ENCODE assay signal across 7 cellular contexts in genomic region chr5:843926-844325, GRCh38. TPM values are rescaled to one million over a fixed set of nuclear protein-coding genes. Genes with fewer than 3 reads are reported as not detected.
DNase-seq lines count a peak whose midpoint lies in the region; ATAC-seq, FAIRE-seq and TF ChIP-seq lines count a peak whose summit lies in the region.
"Not testable (repeated sequence)": the region's sequence is repeated elsewhere in the genome, so short reads cannot be mapped to it uniquely, and the experiment has no call there.

No MANE protein-coding gene starts in this region.

- not testable (repeated sequence) for H3K9me2 ChIP-seq in HCT116 (ENCODE audit: insufficient read depth)

- not testable (repeated sequence) for BruUV-seq in HCT116 (replicated peaks; lab: Mats Ljungman, UMichigan); HepG2 (replicated peaks; lab: Mats Ljungman, UMichigan)

- H3K4me1 ChIP-seq in HCT116 (ENCODE audit: control insufficient read depth in 1 of 2, insufficient read depth in 2 of 2, low read length in 2 of 2); adrenal gland (replicated peaks in 1 of 2); left ventricle myocardium inferior; HepG2 (ENCODE audit: insufficient read depth, low read length): not testable (repeated sequence)

- not testable (repeated sequence) for TF ChIP-seq EP300 in HepG2 (IDR thresholded peaks at IDR 0.05; ENCODE audit: low read depth in 2 of 2, low read length in 2 of 2); HepG2 (CRISPR knock-in tag; IDR thresholded peaks at IDR 0.05; ENCODE audit: borderline replicate concordance)

- H3K4me1 Mint-ChIP-seq in activated B cell treated with CpG ODN at 0.5 μM for 24 hours; osteocyte (ENCODE audit: unreplicated experiment); stimulated activated naive CD8-positive, alpha-beta T cell treated with anti-CD3 and anti-CD28 coated beads, Interleukin-15, amount 100 ng/mL, for 72 hours: not testable (repeated sequence)

- H3K27me3 ChIP-seq in HCT116 (ENCODE audit: insufficient read depth, low read length); adrenal gland; left ventricle myocardium inferior (ENCODE audit: low read depth); HepG2 (ENCODE audit: control insufficient read depth in 1 of 2, insufficient read depth in 2 of 2, low read length in 2 of 2): not testable (repeated sequence)

- peak; percentile 45 for TF ChIP-seq RAD21 in HCT116 (IDR thresholded peaks at IDR 0.05; ENCODE audit: low read depth)
- not testable (repeated sequence) for TF ChIP-seq RAD21 in HepG2 (CRISPR knock-in tag; IDR thresholded peaks at IDR 0.05)

- not testable (repeated sequence) for H3K79me2 ChIP-seq in HCT116 (ENCODE audit: insufficient read depth, low read length); HepG2 (ENCODE audit: insufficient read depth, low read length)

- not testable (repeated sequence) for TF ChIP-seq POLR2A in HCT116 (IDR thresholded peaks at IDR 0.05; ENCODE audit: borderline replicate concordance, extremely low read depth, insufficient read depth, insufficient read length); adrenal gland (IDR thresholded peaks at IDR 0.05); HepG2 (IDR thresholded peaks at IDR 0.05; ENCODE audit: insufficient read depth in 1 of 2, low read depth in 2 of 2, low read length in 2 of 2)

- not testable (repeated sequence) for H3K4me3 Mint-ChIP-seq in activated B cell treated with CpG ODN at 0.5 μM for 24 hours; osteocyte (ENCODE audit: unreplicated experiment); stimulated activated naive CD8-positive, alpha-beta T cell treated with anti-CD3 and anti-CD28 coated beads, Interleukin-15, amount 100 ng/mL, for 72 hours

- not testable (repeated sequence) for H3K36me3 ChIP-seq in HCT116 (ENCODE audit: control insufficient read depth in 1 of 2, insufficient read depth in 2 of 2, low read length in 2 of 2); adrenal gland (replicated peaks in 1 of 2); HepG2 (replicated peaks in 1 of 2; ENCODE audit: control insufficient read depth in 1 of 2, insufficient read depth in 2 of 2, low read length in 2 of 2)
- H3K36me3 ChIP-seq in left ventricle myocardium inferior, result peaks cover 12% of the 10 kb centered on the region

- H3K36me3 Mint-ChIP-seq in activated B cell treated with CpG ODN at 0.5 μM for 24 hours (ENCODE audit: low read depth); osteocyte (ENCODE audit: unreplicated experiment): not testable (repeated sequence)

- CTCF ChIA-PET in HCT116 (lab: Charles Lee); activated B cell treated with CpG ODN at 0.5 μM for 24 hours (lab: Charles Lee); HepG2 (lab: Yijun Ruan, JAX; ENCODE audit: low intra/inter-chr PET ratio, low total read pairs): not testable (repeated sequence)

- H2AFZ ChIP-seq in HCT116 (ENCODE audit: low read depth, low read length, poor library complexity, severe bottlenecking); HepG2 (ENCODE audit: low read length): not testable (repeated sequence)

- WGBS in adrenal gland, 4 donors, result 67 to 84% (median 80%) methylated on average over 14 to 22 of the region's 22 CpGs
- 56% methylated on average over 19 of the region's 22 CpGs for WGBS in HepG2 (ENCODE audit: low lambda C conversion rate)

- not testable (repeated sequence) for H3K4me2 ChIP-seq in HCT116 (ENCODE audit: low read length); HepG2 (ENCODE audit: low read depth, low read length)

- intact Hi-C loops in HCT116 (cut with micrococcal nuclease); adrenal gland (cut with DNase I); left ventricle myocardium inferior (cut with micrococcal nuclease); HepG2 (cut with micrococcal nuclease; ENCODE audit: unreplicated experiment): not testable (repeated sequence)
- intact Hi-C loops in activated B cell treated with CpG ODN at 0.5 μM for 24 hours (cut with micrococcal nuclease), result loop anchor here (5.0 kb wide), 1 partner anchor 97 kb away; no protein-coding TSS in a partner anchor

- not testable (repeated sequence) for H3K9ac ChIP-seq in HCT116 (ENCODE audit: low read length); HepG2 (ENCODE audit: insufficient read depth, low read depth, low read length)

- not testable (repeated sequence) for H3K27ac Mint-ChIP-seq in activated B cell treated with CpG ODN at 0.5 μM for 24 hours; osteocyte (ENCODE audit: unreplicated experiment); stimulated activated naive CD8-positive, alpha-beta T cell treated with anti-CD3 and anti-CD28 coated beads, Interleukin-15, amount 100 ng/mL, for 72 hours

- H3K9me3 Mint-ChIP-seq in activated B cell treated with CpG ODN at 0.5 μM for 24 hours; osteocyte (ENCODE audit: unreplicated experiment); stimulated activated naive CD8-positive, alpha-beta T cell treated with anti-CD3 and anti-CD28 coated beads, Interleukin-15, amount 100 ng/mL, for 72 hours: not testable (repeated sequence)

- DNase-seq in HCT116 (ENCODE audit: low read depth, low spot score); HepG2 (ENCODE audit: low spot score): not testable (repeated sequence)
- DNase-seq in activated B cell treated with CpG ODN at 0.5 μM for 24 hours (peak; percentile 15), adrenal gland (peak in 6 of 7 donors; percentile 6 to 36 (median 12)), left ventricle myocardium inferior (peak; percentile 11), osteocyte (ENCODE audit: extremely low spot score, unreplicated experiment) (peak; percentile 85)
- DNase-seq in stimulated activated naive CD8-positive, alpha-beta T cell treated with anti-CD3 and anti-CD28 coated beads, Interleukin-15, amount 100 ng/mL, for 72 hours, result peak in 1 of 2 donors; percentile 8

- H3K27ac ChIP-seq in HCT116 (ENCODE audit: low read depth, low read length); adrenal gland; left ventricle myocardium inferior (replicated peaks); HepG2 (ENCODE audit: extremely low read length, insufficient read depth, low read length): not testable (repeated sequence)

- FAIRE-seq in HepG2 (lab: Jason Lieb, UNC), result not testable (repeated sequence)

- H3K9me3 ChIP-seq in HCT116 (ENCODE audit: control insufficient read depth in 1 of 2, insufficient read depth in 1 of 2, low read depth in 1 of 2, low read length in 2 of 2); adrenal gland (replicated peaks in 1 of 3); left ventricle myocardium inferior (replicated peaks); HepG2 (ENCODE audit: low read length): not testable (repeated sequence)

- in situ Hi-C loops in HepG2 (cut with HindIII; ENCODE audit: extremely low pct_ligation_motif_present, low pct_unique_long_range_greater_than_20kb), result loop anchor here (5.0 kb wide), 1 partner anchor 97 kb away; no protein-coding TSS in a partner anchor

- H3K4me3 ChIP-seq in HCT116 (replicated peaks in 1 of 2; ENCODE audit: low read depth in 1 of 2, low read length in 2 of 2); adrenal gland; left ventricle myocardium inferior; HepG2 (replicated peaks in 1 of 3; ENCODE audit: insufficient read depth in 1 of 3, low read depth in 2 of 3, low read length in 3 of 3): not testable (repeated sequence)

- POLR2A ChIA-PET in HCT116 (lab: Charles Lee); activated B cell treated with CpG ODN at 0.5 μM for 24 hours (lab: Charles Lee); HepG2 (lab: Yijun Ruan, JAX): not testable (repeated sequence)

- ATAC-seq in HCT116 (peak; percentile 48), HepG2 (peak; percentile 44)
- ATAC-seq in activated B cell treated with CpG ODN at 0.5 μM for 24 hours (ENCODE audit: low read depth), result not testable (repeated sequence)
- peak; percentile 19 for ATAC-seq in stimulated activated naive CD8-positive, alpha-beta T cell treated with anti-CD3 and anti-CD28 coated beads, Interleukin-15, amount 100 ng/mL, for 72 hours

- H3K27me3 Mint-ChIP-seq in activated B cell treated with CpG ODN at 0.5 μM for 24 hours; osteocyte (ENCODE audit: unreplicated experiment); stimulated activated naive CD8-positive, alpha-beta T cell treated with anti-CD3 and anti-CD28 coated beads, Interleukin-15, amount 100 ng/mL, for 72 hours: not testable (repeated sequence)

- RAD21 ChIA-PET in HCT116 (lab: Charles Lee; ENCODE audit: low non-redundant PET in 1 of 2, low total read pairs in 2 of 2, uncharacterized antibody in 2 of 2, unreplicated experiment in 2 of 2), result not testable (repeated sequence)

- not testable (repeated sequence) for H4K20me1 ChIP-seq in HCT116 (ENCODE audit: insufficient read depth); HepG2 (ENCODE audit: insufficient read depth, low read length)

- 0 out of 6 replicates have a peak, but pooled peaks of 1 of the 3 experiments have one; percentile 5 for TF ChIP-seq CTCF in HCT116 (IDR thresholded peaks at IDR 0.05 in 2 of 3, conservative IDR thresholded peaks at IDR 0.05 in 1 of 3; ENCODE audit: borderline replicate concordance in 1 of 3, insufficient read depth in 1 of 3, low read depth in 2 of 3, low read length in 2 of 3)
- TF ChIP-seq CTCF in activated B cell treated with CpG ODN at 0.5 μM for 24 hours (IDR thresholded peaks at IDR 0.05); adrenal gland (IDR thresholded peaks at IDR 0.05); left ventricle myocardium inferior (IDR thresholded peaks at IDR 0.05; ENCODE audit: borderline replicate concordance); osteocyte (IDR thresholded peaks at IDR 0.05): not testable (repeated sequence)
- TF ChIP-seq CTCF in HepG2 (CRISPR knock-in tag; IDR thresholded peaks at IDR 0.05), result peak; percentile 34

RNA-seq across cellular contexts. Expression of gene ZDHHC11, which starts 6.9 kb away (rescaled TPM):
- 17.0 TPM for total RNA-seq in HCT116 (2021; ENCODE audit: unreplicated experiment)
- 7.7 and 8.7 TPM in 2 replicates for polyA plus RNA-seq in HCT116 (2012)
- total RNA-seq in activated B cell treated with CpG ODN at 0.5 μM for 24 hours, result 0.78 and 1.6 TPM in 2 replicates
- 1 to 10 TPM in 5 of 8 donors, under 1 TPM in 1, not detected in 2; 0.57 to 4.0 (median 2.6) TPM for total RNA-seq in adrenal gland
- polyA plus RNA-seq in adrenal gland, result 1 to 10 TPM; 1.1 to 8.6 (median 4.3) TPM
- total RNA-seq in left ventricle myocardium inferior, result 18.7 TPM
- 1.4 and 4.0 TPM in 2 replicates for total RNA-seq in HepG2 (2016; rRNA removed; fragmentation: Illumina TruSeq; extraction: Trizol)
- 0.51 and 1.4 TPM in 2 replicates for total RNA-seq in HepG2 (2016; cell fraction: cytosol; rRNA removed; fragmentation: Illumina TruSeq; extraction: Trizol; ENCODE audit: low read depth)
- 0.67 and 5.3 TPM in 2 replicates for total RNA-seq in HepG2 (2016; cell fraction: insoluble cytoplasmic fraction; rRNA removed; fragmentation: Illumina TruSeq; extraction: Trizol)
- 1.5 and 2.0 TPM in 2 replicates for total RNA-seq in HepG2 (2016; cell fraction: membrane; rRNA removed; fragmentation: Illumina TruSeq; extraction: Trizol)
- total RNA-seq in HepG2 (2016; cell fraction: nucleus; rRNA removed; fragmentation: Illumina TruSeq; extraction: Trizol), result 8.6 and 9.6 TPM in 2 replicates
- polyA plus RNA-seq in HepG2 (2011; rRNA removed), result 2.1 and 2.2 TPM in 2 replicates
- 1.6 and 2.1 TPM in 2 replicates for polyA plus RNA-seq in HepG2 (2011; cell fraction: cytosol; rRNA removed)
- 24.0 and 31.7 TPM in 2 replicates for polyA plus RNA-seq in HepG2 (2011; cell fraction: nucleus; rRNA removed)
- 3.2 and 7.4 TPM in 2 replicates for polyA plus RNA-seq in HepG2 (2012)
- 0.68 and 0.74 TPM in 2 replicates for polyA plus RNA-seq in HepG2 (2016; cell fraction: cytosol; fragmentation: Illumina TruSeq; extraction: Trizol; ENCODE audit: low read depth)
- polyA plus RNA-seq in HepG2 (2016; cell fraction: insoluble cytoplasmic fraction; fragmentation: Illumina TruSeq; extraction: Trizol; ENCODE audit: low read depth), result 1.2 and 2.3 TPM in 2 replicates
- 0.83 and 1.1 TPM in 2 replicates for polyA plus RNA-seq in HepG2 (2016; cell fraction: membrane; fragmentation: Illumina TruSeq; extraction: Trizol; ENCODE audit: low read depth)
- 21.9 and 23.7 TPM in 2 replicates for polyA plus RNA-seq in HepG2 (2016; cell fraction: nucleus; fragmentation: Illumina TruSeq; extraction: Trizol; ENCODE audit: insufficient read depth, low read depth)
- polyA minus RNA-seq in HepG2 (2011; rRNA and poly(A)+ RNA removed; ENCODE audit: low replicate concordance), result 7.7 and 72.5 TPM in 2 replicates
- polyA minus RNA-seq in HepG2 (2011; cell fraction: cytosol; rRNA and poly(A)+ RNA removed), result 2.5 TPM in 1 of 2 replicates, not detected in the other
- 12.6 and 14.9 TPM in 2 replicates for polyA minus RNA-seq in HepG2 (2011; cell fraction: nucleus; rRNA and poly(A)+ RNA removed)
- 4.4 and 6.3 TPM in 2 replicates for total RNA-seq in osteocyte

RNA-seq across cellular contexts. Expression of gene BRD9, which starts 48.7 kb away (rescaled TPM):
- total RNA-seq in HCT116 (2021; ENCODE audit: unreplicated experiment) (54.6 TPM), activated B cell treated with CpG ODN at 0.5 μM for 24 hours (53.0 and 67.8 TPM in 2 replicates), adrenal gland (10 to 100 TPM; 11.3 to 32.4 (median 24.3) TPM), left ventricle myocardium inferior (23.6 TPM), HepG2 (2016; rRNA removed; fragmentation: Illumina TruSeq; extraction: Trizol) (20.7 and 22.9 TPM in 2 replicates), osteocyte (38.2 and 39.4 TPM in 2 replicates)
- 33.0 and 35.4 TPM in 2 replicates for polyA plus RNA-seq in HCT116 (2012)
- polyA plus RNA-seq in adrenal gland (10 to 100 TPM; 27.5 to 39.5 (median 35.5) TPM), HepG2 (2011; rRNA removed) (5.2 and 6.3 TPM in 2 replicates)
- total RNA-seq in HepG2 (2016; cell fraction: cytosol; rRNA removed; fragmentation: Illumina TruSeq; extraction: Trizol; ENCODE audit: low read depth), result 6.6 and 8.1 TPM in 2 replicates
- 18.6 and 24.6 TPM in 2 replicates for total RNA-seq in HepG2 (2016; cell fraction: insoluble cytoplasmic fraction; rRNA removed; fragmentation: Illumina TruSeq; extraction: Trizol)
- total RNA-seq in HepG2 (2016; cell fraction: membrane; rRNA removed; fragmentation: Illumina TruSeq; extraction: Trizol), result 10.4 and 11.6 TPM in 2 replicates
- 30.9 and 31.0 TPM in 2 replicates for total RNA-seq in HepG2 (2016; cell fraction: nucleus; rRNA removed; fragmentation: Illumina TruSeq; extraction: Trizol)
- polyA plus RNA-seq in HepG2 (2011; cell fraction: cytosol; rRNA removed), result 4.5 and 4.6 TPM in 2 replicates
- 36.0 and 39.4 TPM in 2 replicates for polyA plus RNA-seq in HepG2 (2011; cell fraction: nucleus; rRNA removed)
- polyA plus RNA-seq in HepG2 (2012), result 10.7 and 10.9 TPM in 2 replicates
- polyA plus RNA-seq in HepG2 (2016; cell fraction: cytosol; fragmentation: Illumina TruSeq; extraction: Trizol; ENCODE audit: low read depth), result 2.4 and 2.5 TPM in 2 replicates
- polyA plus RNA-seq in HepG2 (2016; cell fraction: insoluble cytoplasmic fraction; fragmentation: Illumina TruSeq; extraction: Trizol; ENCODE audit: low read depth), result 17.6 and 19.2 TPM in 2 replicates
- polyA plus RNA-seq in HepG2 (2016; cell fraction: membrane; fragmentation: Illumina TruSeq; extraction: Trizol; ENCODE audit: low read depth), result 4.9 and 5.4 TPM in 2 replicates
- 65.1 and 68.5 TPM in 2 replicates for polyA plus RNA-seq in HepG2 (2016; cell fraction: nucleus; fragmentation: Illumina TruSeq; extraction: Trizol; ENCODE audit: insufficient read depth, low read depth)
- 15.9 and 73.1 TPM in 2 replicates for polyA minus RNA-seq in HepG2 (2011; rRNA and poly(A)+ RNA removed; ENCODE audit: low replicate concordance)
- polyA minus RNA-seq in HepG2 (2011; cell fraction: cytosol; rRNA and poly(A)+ RNA removed), result 4.1 and 5.6 TPM in 2 replicates
- 30.7 and 34.1 TPM in 2 replicates for polyA minus RNA-seq in HepG2 (2011; cell fraction: nucleus; rRNA and poly(A)+ RNA removed)

RNA-seq across cellular contexts. Expression of gene TRIP13, which starts 48.8 kb away (rescaled TPM):
- total RNA-seq in HCT116 (2021; ENCODE audit: unreplicated experiment) (45.0 TPM), activated B cell treated with CpG ODN at 0.5 μM for 24 hours (3.5 and 4.1 TPM in 2 replicates), adrenal gland (1 to 10 TPM in 3 of 8 donors, under 1 TPM in 5; 0.30 to 2.5 (median 0.78) TPM), left ventricle myocardium inferior (0.44 TPM), HepG2 (2016; rRNA removed; fragmentation: Illumina TruSeq; extraction: Trizol) (33.0 and 39.5 TPM in 2 replicates), osteocyte (4.1 and 6.9 TPM in 2 replicates)
- 18.0 and 29.3 TPM in 2 replicates for polyA plus RNA-seq in HCT116 (2012)
- polyA plus RNA-seq in adrenal gland (1 to 10 TPM in 1 of 3 donors, under 1 TPM in 2; 0.32 to 5.0 (median 0.71) TPM), HepG2 (2011; rRNA removed) (12.8 and 13.5 TPM in 2 replicates)
- total RNA-seq in HepG2 (2016; cell fraction: cytosol; rRNA removed; fragmentation: Illumina TruSeq; extraction: Trizol; ENCODE audit: low read depth), result 8.1 and 9.8 TPM in 2 replicates
- total RNA-seq in HepG2 (2016; cell fraction: insoluble cytoplasmic fraction; rRNA removed; fragmentation: Illumina TruSeq; extraction: Trizol), result 33.0 and 42.4 TPM in 2 replicates
- 19.4 and 20.2 TPM in 2 replicates for total RNA-seq in HepG2 (2016; cell fraction: membrane; rRNA removed; fragmentation: Illumina TruSeq; extraction: Trizol)
- total RNA-seq in HepG2 (2016; cell fraction: nucleus; rRNA removed; fragmentation: Illumina TruSeq; extraction: Trizol), result 18.6 TPM in 2 replicates
- 6.1 and 7.0 TPM in 2 replicates for polyA plus RNA-seq in HepG2 (2011; cell fraction: cytosol; rRNA removed)
- polyA plus RNA-seq in HepG2 (2011; cell fraction: nucleus; rRNA removed), result 11.6 and 18.6 TPM in 2 replicates
- polyA plus RNA-seq in HepG2 (2012), result 6.5 and 11.3 TPM in 2 replicates
- polyA plus RNA-seq in HepG2 (2016; cell fraction: cytosol; fragmentation: Illumina TruSeq; extraction: Trizol; ENCODE audit: low read depth), result 4.9 and 6.9 TPM in 2 replicates
- polyA plus RNA-seq in HepG2 (2016; cell fraction: insoluble cytoplasmic fraction; fragmentation: Illumina TruSeq; extraction: Trizol; ENCODE audit: low read depth), result 44.2 and 47.5 TPM in 2 replicates
- polyA plus RNA-seq in HepG2 (2016; cell fraction: membrane; fragmentation: Illumina TruSeq; extraction: Trizol; ENCODE audit: low read depth), result 13.5 and 13.6 TPM in 2 replicates
- 42.0 and 45.8 TPM in 2 replicates for polyA plus RNA-seq in HepG2 (2016; cell fraction: nucleus; fragmentation: Illumina TruSeq; extraction: Trizol; ENCODE audit: insufficient read depth, low read depth)
- 6.3 and 101 TPM in 2 replicates for polyA minus RNA-seq in HepG2 (2011; rRNA and poly(A)+ RNA removed; ENCODE audit: low replicate concordance)
- 4.5 and 11.3 TPM in 2 replicates for polyA minus RNA-seq in HepG2 (2011; cell fraction: cytosol; rRNA and poly(A)+ RNA removed)
- polyA minus RNA-seq in HepG2 (2011; cell fraction: nucleus; rRNA and poly(A)+ RNA removed), result 9.2 and 11.7 TPM in 2 replicates

RNA-seq across cellular contexts. Expression of gene ZDHHC11B, which starts 59.4 kb away (rescaled TPM):
- total RNA-seq in HCT116 (2021; ENCODE audit: unreplicated experiment) (3.8 TPM), activated B cell treated with CpG ODN at 0.5 μM for 24 hours (0.07 and 0.09 TPM in 2 replicates), adrenal gland (1 to 10 TPM in 3 of 8 donors, under 1 TPM in 3, not detected in 2; 0.64 to 4.6 (median 1.1) TPM), left ventricle myocardium inferior (13.4 TPM), HepG2 (2016; rRNA removed; fragmentation: Illumina TruSeq; extraction: Trizol) (0.11 TPM in 1 of 2 replicates, not detected in the other), osteocyte (not detected in 2 replicates)
- polyA plus RNA-seq in HCT116 (2012), result 2.3 and 3.2 TPM in 2 replicates
- polyA plus RNA-seq in adrenal gland (1 to 10 TPM; 1.7 to 7.8 (median 5.2) TPM), HepG2 (2011; rRNA removed) (0.07 and 0.12 TPM in 2 replicates)
- not detected in 2 replicates for total RNA-seq in HepG2 (2016; cell fraction: cytosol; rRNA removed; fragmentation: Illumina TruSeq; extraction: Trizol; ENCODE audit: low read depth)
- total RNA-seq in HepG2 (2016; cell fraction: insoluble cytoplasmic fraction; rRNA removed; fragmentation: Illumina TruSeq; extraction: Trizol), result 0.04 TPM in 1 of 2 replicates, not detected in the other
- 0.21 TPM in 1 of 2 replicates, not detected in the other for total RNA-seq in HepG2 (2016; cell fraction: membrane; rRNA removed; fragmentation: Illumina TruSeq; extraction: Trizol)
- 0.40 and 1.0 TPM in 2 replicates for total RNA-seq in HepG2 (2016; cell fraction: nucleus; rRNA removed; fragmentation: Illumina TruSeq; extraction: Trizol)
- polyA plus RNA-seq in HepG2 (2011; cell fraction: cytosol; rRNA removed), result 0.09 TPM in 1 of 2 replicates, not detected in the other
- 0.83 and 1.8 TPM in 2 replicates for polyA plus RNA-seq in HepG2 (2011; cell fraction: nucleus; rRNA removed)
- polyA plus RNA-seq in HepG2 (2012), result 0.39 and 0.59 TPM in 2 replicates
- polyA plus RNA-seq in HepG2 (2016; cell fraction: cytosol; fragmentation: Illumina TruSeq; extraction: Trizol; ENCODE audit: low read depth), result not detected in 2 replicates
- 0.14 TPM in 1 of 2 replicates, not detected in the other for polyA plus RNA-seq in HepG2 (2016; cell fraction: insoluble cytoplasmic fraction; fragmentation: Illumina TruSeq; extraction: Trizol; ENCODE audit: low read depth)
- polyA plus RNA-seq in HepG2 (2016; cell fraction: membrane; fragmentation: Illumina TruSeq; extraction: Trizol; ENCODE audit: low read depth), result not detected in 2 replicates
- polyA plus RNA-seq in HepG2 (2016; cell fraction: nucleus; fragmentation: Illumina TruSeq; extraction: Trizol; ENCODE audit: insufficient read depth, low read depth), result 0.71 and 0.88 TPM in 2 replicates
- 1.9 and 3.5 TPM in 2 replicates for polyA minus RNA-seq in HepG2 (2011; rRNA and poly(A)+ RNA removed; ENCODE audit: low replicate concordance)
- polyA minus RNA-seq in HepG2 (2011; cell fraction: cytosol; rRNA and poly(A)+ RNA removed), result 0.62 TPM in 1 of 2 replicates, not detected in the other
- polyA minus RNA-seq in HepG2 (2011; cell fraction: nucleus; rRNA and poly(A)+ RNA removed), result 0.64 and 1.2 TPM in 2 replicates
